Comparison of ENCODE assay signal across 17 cellular contexts in the genomic region with DNA sequence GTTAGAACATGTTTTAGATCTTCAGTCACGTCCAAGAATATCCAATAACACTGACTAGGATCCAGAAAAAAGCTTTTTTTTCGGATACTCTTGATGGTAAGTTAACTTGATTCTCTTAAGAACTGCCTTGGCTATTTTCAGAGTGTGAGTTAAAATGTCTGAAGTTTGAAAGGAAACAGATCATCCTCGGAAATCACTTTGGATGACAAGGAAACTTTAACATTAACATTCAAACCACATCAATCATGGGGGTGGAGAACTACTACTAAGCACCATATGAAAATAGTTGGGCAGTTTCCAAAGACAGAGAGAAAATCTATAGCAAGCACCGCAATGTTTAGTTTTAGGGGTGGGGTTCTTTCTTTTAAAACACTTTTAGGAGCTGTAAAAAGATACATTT.
A peak's percentile ranks its signal among the peaks of the same experiment; 100 is the strongest.
DNase-seq lines count a peak whose midpoint lies in the region; ATAC-seq and TF ChIP-seq lines count a peak whose summit lies in the region.
"Had no signal": no experiment of that assay in that cellular context is flagged by ENCODE, and none has a peak within 500 bp of the region (broad histone marks: within the 10 kb centered on the region; RNA-seq: fewer than 3 reads in every experiment).

No MANE protein-coding gene starts in this region.

- H3K23ac ChIP-seq in mesenchymal stem cell (ENCODE audit: low read length in 2 of 2) = no peak overlapping the region

- peak; percentile 28 for DNase-seq in LoVo (ENCODE audit: low spot score)
- DNase-seq in mesenchymal stem cell = peak; percentile 53
- no peak for DNase-seq in stimulated activated CD4-positive, alpha-beta T cell treated with anti-CD3 and anti-CD28 coated beads, Interleukin-12 subunit alpha, Interleukin-12 subunit beta, amount 100 ng/mL, for 4 hours
- no peak for DNase-seq in NCI-H146 (lab: John Stamatoyannopoulos, UW)
- DNase-seq in MM.1S = no peak
- no peak for DNase-seq in prostate gland (ENCODE audit: low spot score)
- DNase-seq: ACHN; Calu3; CD8-positive, alpha-beta T cell; DMS79 treated with DMSO at 0.1 percent for 48 hours; GF-D8; GOT3; H7; HFFc6 had no signal

- no peaks in the 10 kb centered on the region for H3K79me2 ChIP-seq in MM.1S (ENCODE audit: low read length)

- H3K4me3 ChIP-seq in mesenchymal stem cell (ENCODE audit: insufficient read depth in 1 of 2, low read depth in 1 of 2, low read length in 2 of 2) (no peak overlapping the region), MM.1S (ENCODE audit: low read length) (no peak overlapping the region), prostate gland (no peak overlapping the region)

- TF ChIP-seq CTCF in MM.1S (IDR thresholded peaks at IDR 0.05; ENCODE audit: low read length) (no peak), prostate gland (IDR thresholded peaks at IDR 0.05) (no peak)

- H2BK12ac ChIP-seq in mesenchymal stem cell (ENCODE audit: low read length in 2 of 2) = no peak overlapping the region

- no peaks in the 10 kb centered on the region for H3F3A ChIP-seq in MM.1S (ENCODE audit: insufficient read depth, low read length)

- H3K9ac ChIP-seq in mesenchymal stem cell (ENCODE audit: low read length) = no peak overlapping the region
- no peak overlapping the region for H3K9ac ChIP-seq in MM.1S (ENCODE audit: low read length)

- no peaks in the 10 kb centered on the region for H4K20me1 ChIP-seq in MM.1S (ENCODE audit: insufficient read depth, low read length)

- intact Hi-C loops in prostate gland (cut with DNase I) = no loop called here

- no CpG with 5 or more reads among the region's 4 CpGs for WGBS in mesenchymal stem cell
- 22% methylated on average over 4 of the region's 4 CpGs for WGBS in prostate gland

- H3K36me3 ChIP-seq in mesenchymal stem cell (ENCODE audit: control insufficient read depth in 1 of 2, insufficient read depth in 2 of 2, low read depth in 1 of 2, low read length in 2 of 2) (no peaks in the 10 kb centered on the region), MM.1S (replicated peaks; ENCODE audit: insufficient read depth, low read length) (no peaks in the 10 kb centered on the region), prostate gland (no peaks in the 10 kb centered on the region)

- H4K8ac ChIP-seq in mesenchymal stem cell (ENCODE audit: low read length) = no peak overlapping the region

- H3K9me3 ChIP-seq in mesenchymal stem cell (ENCODE audit: control insufficient read depth, low read length) (no peaks in the 10 kb centered on the region), MM.1S (replicated peaks; ENCODE audit: insufficient read depth, low read length) (no peaks in the 10 kb centered on the region), prostate gland (no peaks in the 10 kb centered on the region)

- H3K4me1 ChIP-seq in mesenchymal stem cell (ENCODE audit: control insufficient read depth, insufficient read depth, low read depth, low read length) (no peaks in the 10 kb centered on the region), MM.1S (ENCODE audit: low read length) (no peaks in the 10 kb centered on the region), prostate gland (replicated peaks) (no peaks in the 10 kb centered on the region)

- H2BK5ac ChIP-seq in mesenchymal stem cell (ENCODE audit: low read depth, low read length, poor library complexity, severe bottlenecking) = no peak overlapping the region

- no peak overlapping the region for H3K14ac ChIP-seq in mesenchymal stem cell (ENCODE audit: low read length in 2 of 2)

- no peaks in the 10 kb centered on the region for H3K79me1 ChIP-seq in mesenchymal stem cell (replicated peaks; ENCODE audit: low read length, poor library complexity, severe bottlenecking)

- no peak overlapping the region for H2BK120ac ChIP-seq in mesenchymal stem cell (ENCODE audit: low read depth, low read length)

- no peak for TF ChIP-seq POLR2A in prostate gland (IDR thresholded peaks at IDR 0.05)

- H2BK15ac ChIP-seq in mesenchymal stem cell (ENCODE audit: low read depth, poor library complexity, severe bottlenecking) = no peak overlapping the region

- H2AFZ ChIP-seq in mesenchymal stem cell (ENCODE audit: low read depth, low read length) (no peak overlapping the region), MM.1S (ENCODE audit: low read length) (no peak overlapping the region)

- H3K18ac ChIP-seq in mesenchymal stem cell (ENCODE audit: low read depth in 1 of 2, low read length in 2 of 2) = no peak overlapping the region

- no peaks in the 10 kb centered on the region for H3K27me3 ChIP-seq in mesenchymal stem cell (ENCODE audit: control insufficient read depth in 1 of 2, insufficient read depth in 1 of 2, low read length in 2 of 2)
- no peaks in the 10 kb centered on the region for H3K27me3 ChIP-seq in MM.1S (replicated peaks; ENCODE audit: insufficient read depth, low read length)
- no peaks in the 10 kb centered on the region for H3K27me3 ChIP-seq in prostate gland (replicated peaks; ENCODE audit: insufficient read depth)

- H3K4me2 ChIP-seq in mesenchymal stem cell (ENCODE audit: low read length, poor library complexity, severe bottlenecking) = no peak overlapping the region
- no peak overlapping the region for H3K4me2 ChIP-seq in MM.1S (ENCODE audit: low read depth, low read length)

- peak; percentile 85 for ATAC-seq in SK-N-SH treated with all-trans-retinoic acid at 6 μM for 48 hours
- ATAC-seq: CD8-positive, alpha-beta T cell; HCT116; HepG2 had no signal

- H4K91ac ChIP-seq in mesenchymal stem cell (ENCODE audit: low read length) = no peak overlapping the region

- H3K9me2 ChIP-seq in MM.1S (replicated peaks; ENCODE audit: insufficient read depth, low read length) = no peaks in the 10 kb centered on the region

- H3K4ac ChIP-seq in mesenchymal stem cell (ENCODE audit: low read depth in 1 of 2, low read length in 2 of 2) = no peak overlapping the region

- H3K27ac ChIP-seq in mesenchymal stem cell (ENCODE audit: low read length, poor library complexity, severe bottlenecking) (no peak overlapping the region), MM.1S (ENCODE audit: low read length) (no peak overlapping the region), prostate gland (no peak overlapping the region)

- no peak overlapping the region for H2AK5ac ChIP-seq in mesenchymal stem cell (ENCODE audit: low read length, severe bottlenecking)

TF ChIP-seq in SK-N-SH treated with all-trans-retinoic acid at 6 μM for 48 hours, 23 proteins besides CTCF, POLR2A, EP300 and RAD21:
- TF ChIP-seq ZFP30 (CRISPR knock-in tag; IDR thresholded peaks at IDR 0.05) (no peak), ZNF70 (CRISPR knock-in tag; IDR thresholded peaks at IDR 0.05) (no peak), ISL1 (CRISPR knock-in tag; IDR thresholded peaks at IDR 0.05) (peak; percentile 79), ZNF565 (CRISPR knock-in tag; conservative IDR thresholded peaks at IDR 0.05; ENCODE audit: low read depth) (no peak), TCF4 (CRISPR knock-in tag; IDR thresholded peaks at IDR 0.05; ENCODE audit: borderline replicate concordance) (no peak), ZC3H10 (CRISPR knock-in tag; IDR thresholded peaks at IDR 0.05) (0 out of 2 replicates have a peak, but pooled peaks have one; percentile 35), TSHZ2 (CRISPR knock-in tag; IDR thresholded peaks at IDR 0.05) (no peak), ZNF8 (CRISPR knock-in tag; IDR thresholded peaks at IDR 0.05) (no peak), RARB (CRISPR knock-in tag; IDR thresholded peaks at IDR 0.05) (no peak)
- TF ChIP-seq, protein P1, sequence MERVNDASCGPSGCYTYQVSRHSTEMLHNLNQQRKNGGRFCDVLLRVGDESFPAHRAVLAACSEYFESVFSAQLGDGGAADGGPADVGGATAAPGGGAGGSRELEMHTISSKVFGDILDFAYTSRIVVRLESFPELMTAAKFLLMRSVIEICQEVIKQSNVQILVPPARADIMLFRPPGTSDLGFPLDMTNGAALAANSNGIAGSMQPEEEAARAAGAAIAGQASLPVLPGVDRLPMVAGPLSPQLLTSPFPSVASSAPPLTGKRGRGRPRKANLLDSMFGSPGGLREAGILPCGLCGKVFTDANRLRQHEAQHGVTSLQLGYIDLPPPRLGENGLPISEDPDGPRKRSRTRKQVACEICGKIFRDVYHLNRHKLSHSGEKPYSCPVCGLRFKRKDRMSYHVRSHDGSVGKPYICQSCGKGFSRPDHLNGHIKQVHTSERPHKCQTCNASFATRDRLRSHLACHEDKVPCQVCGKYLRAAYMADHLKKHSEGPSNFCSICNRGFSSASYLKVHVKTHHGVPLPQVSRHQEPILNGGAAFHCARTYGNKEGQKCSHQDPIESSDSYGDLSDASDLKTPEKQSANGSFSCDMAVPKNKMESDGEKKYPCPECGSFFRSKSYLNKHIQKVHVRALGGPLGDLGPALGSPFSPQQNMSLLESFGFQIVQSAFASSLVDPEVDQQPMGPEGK (CRISPR knock-in tag; IDR thresholded peaks at IDR 0.05; ENCODE audit: borderline replicate concordance) = no peak

Comparison
In these comparisons a context has a peak if more than half of its experiments do, and no peak if none do; other contexts are left out.
1. DNase-seq: peak in LoVo (single experiment) and mesenchymal stem cell (single experiment); none in stimulated activated CD4-positive, alpha-beta T cell treated with anti-CD3 and anti-CD28 coated beads, Interleukin-12 subunit alpha, Interleukin-12 subunit beta, amount 100 ng/mL, for 4 hours (single experiment), NCI-H146 (single experiment), MM.1S (single experiment) and prostate gland (single experiment).